ENCODE assay signal across 1 cellular context in genomic region chr11:34975482-34975881, GRCh38.
TF ChIP-seq lines count a peak whose summit lies in the region.

No MANE protein-coding gene starts in this region.

TF ChIP-seq in IMR-90, 13 proteins besides CTCF, POLR2A, EP300 and RAD21:
- TF ChIP-seq CEBPB (IDR thresholded peaks at IDR 0.05; ENCODE audit: low read depth, low read length): no peak
- no peak for TF ChIP-seq CHD1 (IDR thresholded peaks at IDR 0.05; ENCODE audit: low read depth, low read length)
- no peak for TF ChIP-seq MAFK (IDR thresholded peaks at IDR 0.05; ENCODE audit: low read depth, low read length)
- no peak for TF ChIP-seq BHLHE40 (IDR thresholded peaks at IDR 0.05; ENCODE audit: low read depth, low read length)
- no peak for TF ChIP-seq RCOR1 (IDR thresholded peaks at IDR 0.05; ENCODE audit: insufficient replicate concordance, low read length)
- no peak for TF ChIP-seq SMC3 (IDR thresholded peaks at IDR 0.05; ENCODE audit: low read depth, low read length)
- TF ChIP-seq USF2 (IDR thresholded peaks at IDR 0.05; ENCODE audit: low read depth, low read length): no peak
- TF ChIP-seq NFE2L2 (IDR thresholded peaks at IDR 0.05; ENCODE audit: low read depth, low read length): no peak
- no peak for TF ChIP-seq FOS (IDR thresholded peaks at IDR 0.05; ENCODE audit: low read depth, low read length)
- no peak for TF ChIP-seq MAZ (IDR thresholded peaks at IDR 0.05; ENCODE audit: borderline replicate concordance, low read depth, low read length)
- TF ChIP-seq RFX5 (IDR thresholded peaks at IDR 0.05; ENCODE audit: low read depth, low read length): no peak
- TF ChIP-seq MXI1 (IDR thresholded peaks at IDR 0.05; ENCODE audit: borderline replicate concordance, low read depth, low read length): no peak
- no peak for TF ChIP-seq ELK1 (IDR thresholded peaks at IDR 0.05; ENCODE audit: borderline replicate concordance, low read depth, low read length)
